12 cellular contexts compared by ENCODE assay signal in genomic region chr5:127838661-127839060, GRCh38.
DNase-seq lines count a peak whose midpoint lies in the region; ATAC-seq and TF ChIP-seq lines count a peak whose summit lies in the region.
"Had no signal": no experiment of that assay in that cellular context is flagged by ENCODE, and none has a peak within 500 bp of the region (broad histone marks: within the 10 kb centered on the region; RNA-seq: fewer than 3 reads in every experiment).

No MANE protein-coding gene starts in this region.

- DNase-seq in DMS53 treated with DMSO at 0.1 percent for 48 hours (lab: John Stamatoyannopoulos, UW; ENCODE audit: unreplicated experiment) = peak; percentile 32
- peak; percentile 26 for DNase-seq in HK-2 (ENCODE audit: unreplicated experiment)
- peak; percentile 47 for DNase-seq in astrocyte of the hippocampus (ENCODE audit: low read depth, low spot score)
- DNase-seq in left colon = peak in 1 of 2 donors; percentile 38
- no peak for DNase-seq in HUDEP-2 (lab: John Stamatoyannopoulos, UW; ENCODE audit: unreplicated experiment in 76 of 76)
- no peak for DNase-seq in thyroid gland
- no peak for DNase-seq in head of caudate nucleus
- DNase-seq: activated T-cell treated with anti-CD3 and anti-CD28 coated beads, Interleukin-2, amount 50 U/mL, for 4 hours; hippocampal formation; T-helper 2 cell had no signal

- no peak overlapping the region for H3K4me3 ChIP-seq in thyroid gland (replicated peaks in 1 of 3)

- no peaks in the 10 kb centered on the region for H3K27me3 ChIP-seq in thyroid gland
- H3K27me3 ChIP-seq: neutrophil had no signal

- no peaks in the 10 kb centered on the region for H3K4me1 ChIP-seq in thyroid gland

- TF ChIP-seq CTCF in thyroid gland (IDR thresholded peaks at IDR 0.05) = no peak

- intact Hi-C loops in left colon (cut with DNase I, micrococcal nuclease) = no loop called here
- intact Hi-C loops in thyroid gland (cut with DNase I) = no loop called here
- intact Hi-C loops in head of caudate nucleus (cut with DNase I) = no loop called here

- H3K36me3 ChIP-seq in thyroid gland = no peaks in the 10 kb centered on the region
- H3K36me3 ChIP-seq: neutrophil had no signal

- ATAC-seq in left colon (peak; percentile 59), HG03354 (IDR thresholded peaks at IDR 0.05; ENCODE audit: poor library complexity, severe bottlenecking, unreplicated experiment) (no peak)
- ATAC-seq: activated T-cell treated with anti-CD3 and anti-CD28 coated beads, Interleukin-2, amount 50 U/mL, for 4 hours had no signal

- no peak overlapping the region for H3K27ac ChIP-seq in thyroid gland
- H3K27ac ChIP-seq: neutrophil had no signal

- 53 to 66% methylated on average over 3 of the region's 3 CpGs for WGBS in thyroid gland, 2 donors

- TF ChIP-seq POLR2A in thyroid gland (IDR thresholded peaks at IDR 0.05) = no peak

- no peaks in the 10 kb centered on the region for H3K9me3 ChIP-seq in thyroid gland
- H3K9me3 ChIP-seq: neutrophil had no signal

Comparison
In these comparisons a context has a peak if more than half of its experiments do, and no peak if none do; other contexts are left out.
1. DNase-seq: peak in DMS53 treated with DMSO at 0.1 percent for 48 hours (single experiment), HK-2 (single experiment) and astrocyte of the hippocampus (single experiment); none in HUDEP-2 (0 of 76), thyroid gland (0 of 2) and head of caudate nucleus (0 of 42).